ENCODE assay signal across 8 cellular contexts in the genomic region with DNA sequence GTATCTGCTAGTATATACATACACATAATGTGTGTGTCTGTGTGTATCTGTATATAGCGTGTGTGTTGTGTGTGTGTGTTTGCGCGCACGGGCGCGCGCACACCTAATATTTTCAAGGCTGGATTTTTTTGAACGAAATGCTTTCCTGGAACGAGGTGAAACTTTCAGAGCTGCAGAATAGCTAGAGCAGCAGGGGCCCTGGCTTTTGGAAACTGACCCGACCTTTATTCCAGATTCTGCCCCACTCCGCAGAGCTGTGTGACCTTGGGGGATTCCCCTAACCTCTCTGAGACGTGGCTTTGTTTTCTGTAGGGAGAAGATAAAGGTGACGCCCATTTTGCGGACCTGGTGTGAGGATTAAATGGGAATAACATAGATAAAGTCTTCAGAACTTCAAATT. TPM values are rescaled to one million over a fixed set of nuclear protein-coding genes. Genes with fewer than 3 reads are reported as not detected.
DNase-seq lines count a peak whose midpoint lies in the region; ATAC-seq and TF ChIP-seq lines count a peak whose summit lies in the region.

No MANE protein-coding gene starts in this region.

- H3K4me3 ChIP-seq in sigmoid colon, result peak overlapping the region; percentile 43 to 68 (median 64)

- intact Hi-C loops in left cardiac atrium (cut with DNase I), result loop anchor here in 1 of 2 donors (5.0 kb wide), 1 partner anchor 156 kb away; no protein-coding TSS in a partner anchor
- intact Hi-C loops in sigmoid colon (cut with DNase I), result no loop called here

- peaks cover 0 to 15% (median 12%) of the 10 kb centered on the region in 4 donors for H3K4me1 ChIP-seq in sigmoid colon

- ATAC-seq in HG03520 (IDR thresholded peaks at IDR 0.05; ENCODE audit: unreplicated experiment) (peak; percentile 26), left cardiac atrium (peak; percentile 16 to 28)
- peak; percentile 16 to 34 for ATAC-seq in activated T-cell treated with anti-CD3 and anti-CD28 coated beads, Interleukin-2, amount 50 U/mL, for 72 hours (replicated peaks in 1 of 2)

- WGBS in sigmoid colon, 2 donors, result 2 to 10% methylated on average over 14 of the region's 14 CpGs

- H3K27ac ChIP-seq in sigmoid colon, result peak overlapping the region; percentile 83 to 86 (median 85)

- peak overlapping the region; percentile 87 for H3K27ac Mint-ChIP-seq in activated T-cell treated with anti-CD3 and anti-CD28 coated beads, Interleukin-2, amount 50 U/mL, for 72 hours

- no peaks in the 10 kb centered on the region for H3K9me3 ChIP-seq in sigmoid colon

- peak; percentile 69 for DNase-seq in activated effector memory CD4-positive, alpha-beta T cell treated with anti-CD3 and anti-CD28 coated beads, Interleukin-2, amount 50 U/mL, for 16 hours
- no peak for DNase-seq in activated effector memory CD4-positive, alpha-beta T cell treated with Interleukin-2 at 50 U/mL for 16 hours
- peak; percentile 18 for DNase-seq in activated T-cell treated with anti-CD3 and anti-CD28 coated beads, Interleukin-2, amount 50 U/mL, for 72 hours
- DNase-seq in left cardiac atrium, result no peak
- DNase-seq in sigmoid colon, result no peak
- DNase-seq in NCI-H146 (lab: John Stamatoyannopoulos, UW), result no peak
- DNase-seq in NCI-H2029 (lab: John Stamatoyannopoulos, UW), result no peak

- peak overlapping the region; percentile 98 for H3K4me3 Mint-ChIP-seq in activated T-cell treated with anti-CD3 and anti-CD28 coated beads, Interleukin-2, amount 50 U/mL, for 72 hours

- no peaks in the 10 kb centered on the region for H3K36me3 ChIP-seq in sigmoid colon

- H3K4me1 Mint-ChIP-seq in activated T-cell treated with anti-CD3 and anti-CD28 coated beads, Interleukin-2, amount 50 U/mL, for 72 hours (ENCODE audit: low read depth), result peaks cover 16% of the 10 kb centered on the region

- no peaks in the 10 kb centered on the region for H3K27me3 Mint-ChIP-seq in activated T-cell treated with anti-CD3 and anti-CD28 coated beads, Interleukin-2, amount 50 U/mL, for 72 hours (ENCODE audit: low read depth)

- TF ChIP-seq CTCF in sigmoid colon (IDR thresholded peaks at IDR 0.05), result no peak

- H3K27me3 ChIP-seq in sigmoid colon, result no peaks in the 10 kb centered on the region

- peaks cover 0 to 7% of the 10 kb centered on the region in 2 donors for H3K36me3 Mint-ChIP-seq in activated T-cell treated with anti-CD3 and anti-CD28 coated beads, Interleukin-2, amount 50 U/mL, for 72 hours (ENCODE audit: insufficient read depth in 2 of 2)

- no peak for TF ChIP-seq POLR2A in sigmoid colon (IDR thresholded peaks at IDR 0.05)

- H3K9me3 Mint-ChIP-seq in activated T-cell treated with anti-CD3 and anti-CD28 coated beads, Interleukin-2, amount 50 U/mL, for 72 hours, result no peaks in the 10 kb centered on the region

- TF ChIP-seq EP300 in sigmoid colon (IDR thresholded peaks at IDR 0.05), result no peak

RNA-seq across cellular contexts. Expression of a gene that starts 0.8 kb away (rescaled TPM):
- 10 to 100 TPM; 14.6 to 18.6 TPM for total RNA-seq in activated T-cell treated with anti-CD3 and anti-CD28 coated beads, Interleukin-2, amount 50 U/mL, for 72 hours
- total RNA-seq in left cardiac atrium (10 to 100 TPM; 27.7 to 29.8 TPM), sigmoid colon (1 to 10 TPM; 3.4 to 8.7 (median 5.6) TPM)
- 10 to 100 TPM; 10.2 to 16.1 (median 10.2) TPM for polyA plus RNA-seq in sigmoid colon

RNA-seq across cellular contexts. Expression of a gene that starts 22.4 kb away (rescaled TPM):
- total RNA-seq in activated T-cell treated with anti-CD3 and anti-CD28 coated beads, Interleukin-2, amount 50 U/mL, for 72 hours, result not detected
- total RNA-seq in left cardiac atrium (not detected), sigmoid colon (not detected)
- not detected for polyA plus RNA-seq in sigmoid colon

Comparison
In these comparisons a context has a peak if more than half of its experiments do, and no peak if none do; other contexts are left out.
1. DNase-seq: peak in activated effector memory CD4-positive, alpha-beta T cell treated with anti-CD3 and anti-CD28 coated beads, Interleukin-2, amount 50 U/mL, for 16 hours (single experiment) and activated T-cell treated with anti-CD3 and anti-CD28 coated beads, Interleukin-2, amount 50 U/mL, for 72 hours (2 of 2); none in activated effector memory CD4-positive, alpha-beta T cell treated with Interleukin-2 at 50 U/mL for 16 hours (single experiment), left cardiac atrium (single experiment), sigmoid colon (single experiment), NCI-H146 (single experiment) and NCI-H2029 (single experiment).
2. Peak in every context shown above with its lines, with median percentiles within 50 percentile points of each other: ATAC-seq.